ENCODE assay signal across 9 cellular contexts in the genomic region with DNA sequence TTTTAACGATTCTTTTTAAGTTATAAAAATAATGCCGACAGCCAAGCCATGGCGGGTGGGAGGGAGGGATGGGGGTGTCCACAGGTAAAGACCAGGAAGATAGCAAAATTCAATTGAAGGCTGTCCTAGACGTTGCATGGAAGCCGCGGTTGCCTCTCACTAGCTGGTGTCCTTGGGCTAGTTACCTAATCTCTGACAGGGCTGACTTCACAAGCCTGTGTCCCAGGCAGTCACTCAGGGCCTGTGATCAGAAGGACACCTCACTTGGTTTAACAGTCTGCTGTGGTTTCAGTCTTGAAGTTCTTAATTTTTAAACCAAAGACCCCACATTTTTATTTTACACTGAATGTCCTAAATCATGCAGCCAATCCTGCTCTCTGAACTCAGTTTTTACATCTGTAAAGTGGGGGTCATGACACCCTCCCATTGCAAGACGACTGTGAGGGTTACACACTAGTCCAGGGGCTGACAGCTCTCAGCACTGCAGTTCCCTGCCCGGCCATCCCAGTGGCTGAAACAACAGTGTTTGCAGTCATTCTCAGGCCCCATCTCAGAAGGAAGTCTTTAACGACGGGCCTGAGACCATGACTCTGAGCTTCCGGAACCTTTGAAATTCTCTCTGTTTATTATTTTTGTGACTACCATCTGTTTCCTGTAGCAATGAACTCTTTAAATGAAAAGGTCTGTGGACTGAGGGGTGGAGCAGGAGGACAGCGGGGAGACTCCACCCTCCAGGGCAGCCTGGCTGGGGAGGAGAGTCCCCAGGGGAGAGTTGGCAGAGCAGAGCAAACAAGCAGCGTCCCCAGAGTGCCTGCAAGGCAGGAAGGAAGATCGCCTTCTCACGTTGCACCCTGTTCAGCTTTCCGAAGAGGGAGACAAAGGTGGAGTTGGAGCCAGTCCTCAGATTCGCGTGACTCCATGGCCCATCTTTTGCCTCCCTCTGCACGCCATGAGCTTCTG.
DNase-seq lines count a peak whose midpoint lies in the region; ATAC-seq, FAIRE-seq and TF ChIP-seq lines count a peak whose summit lies in the region.
"Had no signal": no experiment of that assay in that cellular context is flagged by ENCODE, and none has a peak within 500 bp of the region (broad histone marks: within the 10 kb centered on the region; RNA-seq: fewer than 3 reads in every experiment).

No MANE protein-coding gene starts in this region.

- no peak overlapping the region for H3K27ac ChIP-seq in SK-N-MC
- H3K27ac ChIP-seq in osteoblast (ENCODE audit: low read depth, low read length), result no peak overlapping the region

- FAIRE-seq in endometrium (lab: Jason Lieb, UNC), result peak; percentile 77
- FAIRE-seq: G401.6 had no signal

- H3K9me3 ChIP-seq in SK-N-MC (ENCODE audit: low read depth, low read length) (no peaks in the 10 kb centered on the region), osteoblast (ENCODE audit: low read depth, low read length) (no peaks in the 10 kb centered on the region)

- peak overlapping the region; percentile 33; the same call in 1 of the 2 replicates for H3K4me3 ChIP-seq in SK-N-MC
- H3K4me3 ChIP-seq in osteoblast (ENCODE audit: insufficient read depth, low read length), result peak overlapping the region; percentile 49

- no peaks in the 10 kb centered on the region for H3K79me2 ChIP-seq in osteoblast (ENCODE audit: insufficient read depth, low read length)

- H4K20me1 ChIP-seq in osteoblast (ENCODE audit: insufficient read depth, low read length), result no peaks in the 10 kb centered on the region

- no peak for TF ChIP-seq CTCF in osteoblast (IDR thresholded peaks at IDR 0.05; ENCODE audit: extremely low read depth, low read depth, low read length)

- peak; percentile 28 for DNase-seq in activated CD4-positive, alpha-beta T cell treated with anti-CD3 and anti-CD28 coated beads for 48 hours
- no peak for DNase-seq in activated CD4-positive, alpha-beta T cell treated with anti-CD3 and anti-CD28 coated beads for 4 hours
- DNase-seq in HS-5 (ENCODE audit: low read depth) (peak; percentile 15), SK-N-MC (ENCODE audit: low read depth, low spot score) (no peak), osteoblast (ENCODE audit: insufficient read length, low spot score, missing footprints) (peak; percentile 89), SIG-M5 treated with dmso at 0.1 percent for 504 hours (lab: John Stamatoyannopoulos, UW; ENCODE audit: unreplicated experiment) (no peak)

- peak; percentile 78 for ATAC-seq in GM21526 (IDR thresholded peaks at IDR 0.05; ENCODE audit: low FRiP score, unreplicated experiment)

- no peaks in the 10 kb centered on the region for H3K36me3 ChIP-seq in SK-N-MC (ENCODE audit: insufficient read depth, low read length)
- H3K36me3 ChIP-seq in osteoblast (ENCODE audit: insufficient read depth, low read length), result no peaks in the 10 kb centered on the region

- no peak overlapping the region for H3K9ac ChIP-seq in SK-N-MC (ENCODE audit: insufficient read length)

- H3K4me2 ChIP-seq in osteoblast (ENCODE audit: insufficient read depth, low read length), result peak overlapping the region; percentile 60

- no peaks in the 10 kb centered on the region for H3K27me3 ChIP-seq in osteoblast (ENCODE audit: insufficient read depth, low read length)

- peak overlapping the region; percentile 88 for H2AFZ ChIP-seq in osteoblast (ENCODE audit: low read length)

- peaks cover 11% of the 10 kb centered on the region for H3K4me1 ChIP-seq in osteoblast (ENCODE audit: insufficient read depth, low read length)

Comparison
In these comparisons a context has a peak if more than half of its experiments do, and no peak if none do; other contexts are left out.
1. DNase-seq: peak in activated CD4-positive, alpha-beta T cell treated with anti-CD3 and anti-CD28 coated beads for 48 hours (single experiment), HS-5 (single experiment) and osteoblast (single experiment); none in activated CD4-positive, alpha-beta T cell treated with anti-CD3 and anti-CD28 coated beads for 4 hours (0 of 2), SK-N-MC (single experiment) and SIG-M5 treated with dmso at 0.1 percent for 504 hours (single experiment).